In the genomic region with DNA sequence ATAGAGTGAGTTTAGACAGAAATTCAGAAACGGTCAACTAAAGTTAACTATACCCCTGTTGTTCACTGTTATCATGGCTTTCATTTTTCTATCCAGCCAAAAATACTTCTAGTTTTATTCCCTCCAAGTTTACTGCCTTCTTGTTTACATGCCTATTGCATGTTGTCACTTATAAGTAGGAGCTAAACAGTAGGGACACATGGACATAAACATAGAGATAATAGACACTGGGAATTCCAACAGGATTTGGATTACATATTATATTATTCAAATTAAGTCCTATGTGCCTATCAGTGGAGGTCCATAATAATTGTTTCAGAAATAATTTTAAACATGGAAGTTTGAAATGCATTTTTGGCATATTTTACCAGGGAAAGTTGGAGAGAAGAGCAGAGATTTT, we compare ENCODE assay signal across 26 cellular contexts.
"Had no signal": no experiment of that assay in that cellular context is flagged by ENCODE, and none has a peak within 500 bp of the region (broad histone marks: within the 10 kb centered on the region; RNA-seq: fewer than 3 reads in every experiment).

No MANE protein-coding gene starts in this region.

- H3K36me3 ChIP-seq: neural progenitor cell, ovary, right lobe of liver, sigmoid colon, stomach, thoracic aorta, thyroid gland, tibial nerve, upper lobe of left lung, vagina had no signal

- DNase-seq: natural killer cell; occipital lobe; ovary; posterior cingulate gyrus; psoas muscle; right cardiac atrium; right lobe of liver; sigmoid colon; small intestine; stimulated activated CD4-positive, alpha-beta T cell treated with anti-CD3 and anti-CD28 coated beads, Interleukin-15, amount 100 ng/mL, for 24 hours; stimulated activated CD4-positive, alpha-beta T cell treated with anti-CD3 and anti-CD28 coated beads, Interleukin-2, amount 100 ng/mL, for 24 hours; stimulated activated CD4-positive, alpha-beta T cell treated with anti-CD3 and anti-CD28 coated beads, Interleukin-2, amount 100 ng/mL, for 48 hours; stimulated activated CD4-positive, alpha-beta T cell treated with anti-CD3 and anti-CD28 coated beads, Interleukin-4, amount 100 ng/mL, for 24 hours; stimulated activated naive B cell treated with anti-CD40 and anti-IgM and Interleukin-4, amounts not matched to agents 10 μg/mL and 1 μg/mL and 100 μg/mL, for 72 hours; stimulated activated naive CD4-positive, alpha-beta T cell treated with Interleukin-2 at 50 U/mL for 16 hours; stomach; thyroid gland; trophoblast cell; upper lobe of left lung had no signal

- H3K4me1 ChIP-seq: neural progenitor cell, psoas muscle, sigmoid colon, stomach, thyroid gland, tibial nerve, upper lobe of left lung, vagina had no signal

- H3K27me3 ChIP-seq: neural progenitor cell, ovary, right lobe of liver, sigmoid colon, stomach, thyroid gland, tibial nerve, upper lobe of left lung, vagina had no signal

- H3K27ac ChIP-seq: neural progenitor cell, ovary, parathyroid adenoma, psoas muscle, right lobe of liver, sigmoid colon, stomach, thoracic aorta, thyroid gland, tibial nerve, upper lobe of left lung, vagina had no signal

- H3K4me3 ChIP-seq: neural progenitor cell, ovary, psoas muscle, right lobe of liver, sigmoid colon, stomach, thoracic aorta, thyroid gland, tibial nerve, upper lobe of left lung, vagina had no signal

- H3K9ac ChIP-seq: neural progenitor cell, parathyroid adenoma had no signal

- FAIRE-seq: small intestine, urothelium cell line had no signal

- ATAC-seq: natural killer cell; psoas muscle; right cardiac atrium; right lobe of liver; stimulated activated effector memory CD8-positive, alpha-beta T cell treated with anti-CD3 and anti-CD28 coated beads, Interleukin-12 subunit alpha, Interleukin-12 subunit beta, amount 100 ng/mL, for 72 hours; stimulated activated naive B cell treated with anti-CD40 and anti-IgM and Interleukin-4, amounts not matched to agents 10 μg/mL and 1 μg/mL and 100 μg/mL, for 72 hours had no signal

- H3K4me2 ChIP-seq: neural progenitor cell had no signal

- H2AFZ ChIP-seq: neural progenitor cell, parathyroid adenoma had no signal

- H3K9me3 ChIP-seq: ovary, psoas muscle, sigmoid colon, thoracic aorta, thyroid gland, upper lobe of left lung, vagina had no signal
